Comparison of ENCODE assay signal across 8 cellular contexts in the genomic region with DNA sequence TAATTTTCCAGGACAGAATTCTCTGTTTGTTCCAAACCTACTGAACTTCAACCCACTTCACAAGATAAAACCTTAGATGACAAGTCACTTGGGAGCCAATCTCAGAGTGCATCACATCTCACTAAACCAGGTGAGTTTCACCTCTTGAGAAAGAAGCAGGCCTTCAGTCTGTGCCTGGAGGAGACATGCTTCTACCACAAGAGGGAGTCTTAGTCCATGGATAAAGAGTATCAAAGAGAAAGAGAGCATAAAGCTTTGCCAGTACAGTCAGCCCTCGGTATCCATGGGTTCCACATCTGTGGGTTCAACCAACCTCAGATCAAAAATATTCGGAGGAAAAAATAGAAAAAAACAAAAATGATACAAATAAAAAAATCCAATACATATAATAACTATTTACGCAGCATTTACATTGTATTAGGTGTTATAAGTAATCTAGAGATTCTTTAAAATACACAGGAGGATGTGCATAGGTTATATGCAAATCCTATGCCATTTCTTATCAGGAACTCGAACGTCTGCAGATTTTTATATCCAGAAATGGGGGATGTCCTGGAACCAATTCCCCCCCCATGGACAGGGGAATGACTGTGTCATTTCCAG. TPM values are rescaled to one million over a fixed set of nuclear protein-coding genes. Genes with fewer than 3 reads are reported as not detected.
DNase-seq lines count a peak whose midpoint lies in the region; ATAC-seq, FAIRE-seq and TF ChIP-seq lines count a peak whose summit lies in the region.

No MANE protein-coding gene starts in this region.

- no peak overlapping the region for H3K27ac Mint-ChIP-seq in activated CD4-positive, alpha-beta T cell treated with anti-CD3 and anti-CD28 coated beads, Interleukin-2, amount 10 ng/mL, durations not matched to agents 24 days and 14 days
- H3K27ac Mint-ChIP-seq in mesothelial cell of epicardium = no peak overlapping the region

- intact Hi-C loops in activated CD4-positive, alpha-beta T cell treated with anti-CD3 and anti-CD28 coated beads, Interleukin-2, amount 10 ng/mL, durations not matched to agents 24 days and 14 days (cut with micrococcal nuclease) = no loop called here

- no peak for ATAC-seq in HG03097 (IDR thresholded peaks at IDR 0.05; ENCODE audit: low FRiP score, unreplicated experiment)

- H3K36me3 Mint-ChIP-seq in activated CD4-positive, alpha-beta T cell treated with anti-CD3 and anti-CD28 coated beads, Interleukin-2, amount 10 ng/mL, durations not matched to agents 24 days and 14 days (ENCODE audit: low read depth) = peaks cover 42% of the 10 kb centered on the region
- H3K36me3 Mint-ChIP-seq in mesothelial cell of epicardium = peaks cover 24% of the 10 kb centered on the region

- no peaks in the 10 kb centered on the region for H3K9me3 Mint-ChIP-seq in activated CD4-positive, alpha-beta T cell treated with anti-CD3 and anti-CD28 coated beads, Interleukin-2, amount 10 ng/mL, durations not matched to agents 24 days and 14 days
- no peaks in the 10 kb centered on the region for H3K9me3 Mint-ChIP-seq in mesothelial cell of epicardium

- peaks cover 9% of the 10 kb centered on the region for H3K4me1 Mint-ChIP-seq in activated CD4-positive, alpha-beta T cell treated with anti-CD3 and anti-CD28 coated beads, Interleukin-2, amount 10 ng/mL, durations not matched to agents 24 days and 14 days
- no peaks in the 10 kb centered on the region for H3K4me1 Mint-ChIP-seq in mesothelial cell of epicardium

- no peak for FAIRE-seq in HTR-8/SVneo (lab: Jason Lieb, UNC)
- no peak for FAIRE-seq in RCC 7860 (lab: Jason Lieb, UNC)

- no peaks in the 10 kb centered on the region for H3K27me3 Mint-ChIP-seq in activated CD4-positive, alpha-beta T cell treated with anti-CD3 and anti-CD28 coated beads, Interleukin-2, amount 10 ng/mL, durations not matched to agents 24 days and 14 days
- H3K27me3 Mint-ChIP-seq in mesothelial cell of epicardium (ENCODE audit: low read depth) = no peaks in the 10 kb centered on the region

- peak; percentile 65 for TF ChIP-seq CTCF in mesothelial cell of epicardium (IDR thresholded peaks at IDR 0.05; ENCODE audit: unreplicated experiment)

- no peak overlapping the region for H3K4me3 Mint-ChIP-seq in activated CD4-positive, alpha-beta T cell treated with anti-CD3 and anti-CD28 coated beads, Interleukin-2, amount 10 ng/mL, durations not matched to agents 24 days and 14 days
- no peak overlapping the region for H3K4me3 Mint-ChIP-seq in mesothelial cell of epicardium

- DNase-seq in activated CD4-positive, alpha-beta T cell treated with anti-CD3 and anti-CD28 coated beads, Interleukin-2, amount 10 ng/mL, durations not matched to agents 24 days and 14 days = peak; percentile 73
- DNase-seq in activated CD4-positive, alpha-beta T cell treated with anti-CD3 and anti-CD28 coated beads, Interleukin-2, amount 50 U/mL, for 4 hours = no peak
- DNase-seq in HTR-8/SVneo (ENCODE audit: insufficient read length, low spot score) (peak; percentile 63), RCC 7860 (ENCODE audit: low spot score) (peak; percentile 62), dermis blood vessel endothelial cell (peak; percentile 76), mesothelial cell of epicardium (ENCODE audit: low spot score in 2 of 2, unreplicated experiment in 2 of 2) (no peak), cerebellar nuclear complex (lab: John Stamatoyannopoulos, UW) (no peak)

RNA-seq across cellular contexts. Expression of a gene that starts 37.7 kb away (rescaled TPM):
- 18.7 and 20.2 TPM in 2 replicates for total RNA-seq in activated CD4-positive, alpha-beta T cell treated with anti-CD3 and anti-CD28 coated beads, Interleukin-2, amount 10 ng/mL, durations not matched to agents 24 days and 14 days
- total RNA-seq in dermis blood vessel endothelial cell (31.1 and 34.4 TPM in 2 replicates), mesothelial cell of epicardium (13.4 to 14.8 TPM (median 14.4 TPM) in 3 replicates)

Comparison
In these comparisons a context has a peak if more than half of its experiments do, and no peak if none do; other contexts are left out.
1. DNase-seq: peak in activated CD4-positive, alpha-beta T cell treated with anti-CD3 and anti-CD28 coated beads, Interleukin-2, amount 10 ng/mL, durations not matched to agents 24 days and 14 days (single experiment), HTR-8/SVneo (single experiment), RCC 7860 (single experiment) and dermis blood vessel endothelial cell (single experiment); none in activated CD4-positive, alpha-beta T cell treated with anti-CD3 and anti-CD28 coated beads, Interleukin-2, amount 50 U/mL, for 4 hours (0 of 2), mesothelial cell of epicardium (0 of 2) and cerebellar nuclear complex (0 of 2).